Comparison of ENCODE assay signal across 9 cellular contexts in genomic region chr3:50320853-50321145, GRCh38. TPM values are rescaled to one million over a fixed set of nuclear protein-coding genes. Genes with fewer than 3 reads are reported as not detected.
DNase-seq lines count a peak whose midpoint lies in the region; ATAC-seq, FAIRE-seq and TF ChIP-seq lines count a peak whose summit lies in the region.
"Had no signal": no experiment of that assay in that cellular context is flagged by ENCODE, and none has a peak within 500 bp of the region (broad histone marks: within the 10 kb centered on the region; RNA-seq: fewer than 3 reads in every experiment).

No MANE protein-coding gene starts in this region.

- peak overlapping the region; percentile 62 for H2AFZ ChIP-seq in K562 (ENCODE audit: low read depth, low read length)

- POLR2A ChIA-PET in HEK293 (lab: Yijun Ruan, JAX) = interaction anchor here (0.9 to 3.2 kb wide), 4 partner anchors 10 to 70 kb away, joined by 3 to 17 read pairs (median 8); no protein-coding TSS in a partner anchor
- POLR2A ChIA-PET in K562 (lab: Yijun Ruan, JAX) = interaction anchor here (0.9 to 1.2 kb wide), 2 partner anchors 9 to 59 kb away, joined by 4 to 5 read pairs; no protein-coding TSS in a partner anchor

- H4K5ac ChIP-seq in mesendoderm (ENCODE audit: low read length) = no peak overlapping the region

- BruUV-seq in K562 (replicated peaks; lab: Mats Ljungman, UMichigan) = no TSS peak

- in situ Hi-C loops in K562 (cut with MboI) = no loop called here

- peak overlapping the region; percentile 41 for H3K18ac ChIP-seq in mesendoderm (ENCODE audit: low read length)

- H3K4me3 ChIP-seq in HEK293 (ENCODE audit: low read depth, low read length) = peak overlapping the region; percentile 62
- H3K4me3 ChIP-seq in K562 = peak overlapping the region; percentile 81
- peak overlapping the region; percentile 94 for H3K4me3 ChIP-seq in mesendoderm (ENCODE audit: low read length)

- ATAC-seq in K562 = no peak
- no peak for ATAC-seq in GM18909 (IDR thresholded peaks at IDR 0.05; ENCODE audit: poor library complexity, unreplicated experiment)

- H3K23ac ChIP-seq in mesendoderm (ENCODE audit: low read length) = peak overlapping the region; percentile 32

- H2BK15ac ChIP-seq in mesendoderm (replicated peaks; ENCODE audit: low read depth) = no peak overlapping the region

- WGBS in K562 (ENCODE audit: insufficient coverage, low coverage, missing lambda C conversion rate) = 0% methylated on average over 12 of the region's 22 CpGs
- no CpG with 5 or more reads among the region's 22 CpGs for WGBS in mesendoderm (ENCODE audit: extremely low coverage, insufficient coverage, low lambda C conversion rate)

- CTCF ChIA-PET in HEK293 (lab: Yijun Ruan, JAX) = interaction anchor here (1.0 kb wide), 1 partner anchor 15 kb away, joined by 3 read pairs; no protein-coding TSS in a partner anchor
- CTCF ChIA-PET in K562 (lab: Yijun Ruan, JAX; ENCODE audit: low intra/inter-chr PET ratio) = no interaction called here

- TF ChIP-seq CTCF in 22Rv1 (IDR thresholded peaks at IDR 0.05) (no peak), HEK293 (tag by site-specific recombination; IDR thresholded peaks at IDR 0.05) (no peak), K562 (IDR thresholded peaks at IDR 0.05 in 2 of 3, conservative IDR thresholded peaks at IDR 0.05 in 1 of 3; ENCODE audit: insufficient read depth in 2 of 3, low read depth in 1 of 3, low read length in 3 of 3) (no peak)

- no peaks in the 10 kb centered on the region for H3K9me1 ChIP-seq in K562 (ENCODE audit: control insufficient read depth, insufficient read depth, low read length)

- no peak for TF ChIP-seq EP300 in K562 (IDR thresholded peaks at IDR 0.05; ENCODE audit: low read length)

- peak overlapping the region; percentile 90 for H3K4me2 ChIP-seq in K562 (ENCODE audit: insufficient read depth, low read length)
- H3K4me2 ChIP-seq in mesendoderm (ENCODE audit: low read length) = peak overlapping the region; percentile 73

- intact Hi-C loops in K562 (cut with micrococcal nuclease) (no loop called here), posterior cingulate gyrus (cut with DNase I) (loop anchor here (2.0 to 10.0 kb wide), 3 partner anchors 20 to 94 kb away; partner anchors contain the start of gene LSMEM2)

- H3K4ac ChIP-seq in mesendoderm (ENCODE audit: low read depth, low read length) = peak overlapping the region; percentile 63

- H3K9me3 ChIP-seq in HEK293 (ENCODE audit: control insufficient read depth, insufficient read depth, low read depth, low read length) (no peaks in the 10 kb centered on the region), K562 (replicated peaks; ENCODE audit: control insufficient read depth, insufficient read depth, low read depth, low read length) (no peaks in the 10 kb centered on the region)

- TF ChIP-seq POLR2A in K562 (conservative IDR thresholded peaks at IDR 0.05) = no peak

- no peak for TF ChIP-seq RAD21 in K562 (CRISPR knock-in tag; conservative IDR thresholded peaks at IDR 0.05 in 1 of 2, IDR thresholded peaks at IDR 0.05 in 1 of 2)

- peaks cover 0 to 60% of the 10 kb centered on the region in 2 experiments; a peak in 1 of 3 replicates for H3K36me3 ChIP-seq in HEK293 (ENCODE audit: control insufficient read depth in 2 of 2, insufficient read depth in 1 of 2, low read length in 2 of 2)
- peaks cover 36% of the 10 kb centered on the region; the same call in 2 of the 3 replicates for H3K36me3 ChIP-seq in K562 (ENCODE audit: control insufficient read depth, insufficient read depth, low read length)
- H3K36me3 ChIP-seq in mesendoderm (ENCODE audit: control insufficient read depth, insufficient read depth, low read length) = peaks cover 13% of the 10 kb centered on the region

- DNase-seq in K562 (ENCODE audit: extremely low read depth in 1 of 4, low spot score in 3 of 4) = no peak
- no peak for DNase-seq in mesendoderm
- DNase-seq in UCSD-AML1 (lab: John Stamatoyannopoulos, UW; ENCODE audit: unreplicated experiment) = no peak
- DNase-seq in posterior cingulate gyrus = no peak
- DNase-seq in HuH-7.5 (ENCODE audit: low spot score) = no peak

- H3K27me3 ChIP-seq in K562 (ENCODE audit: control insufficient read depth in 2 of 2, insufficient read depth in 2 of 2, low read length in 2 of 2) (no peaks in the 10 kb centered on the region), mesendoderm (ENCODE audit: insufficient read depth, low read length, poor library complexity) (no peaks in the 10 kb centered on the region)

- H4K20me1 ChIP-seq in K562 (replicated peaks; ENCODE audit: control insufficient read depth, insufficient read depth, low read length) = no peaks in the 10 kb centered on the region

- FAIRE-seq in K562 (lab: Jason Lieb, UNC) = peak; percentile 11
- FAIRE-seq: islet of Langerhans had no signal

- H2BK120ac ChIP-seq in mesendoderm (ENCODE audit: low read depth, low read length) = no peak overlapping the region

- H3K4me1 ChIP-seq in HEK293 (ENCODE audit: control insufficient read depth, insufficient read depth, low read length) = peaks cover 7% of the 10 kb centered on the region; the same call in 1 of the 2 replicates
- H3K4me1 ChIP-seq in K562 (replicated peaks in 1 of 2; ENCODE audit: control insufficient read depth in 2 of 2, insufficient read depth in 2 of 2, low read length in 2 of 2) = peaks cover 36 to 80% of the 10 kb centered on the region in 2 experiments
- H3K4me1 ChIP-seq in mesendoderm (ENCODE audit: control insufficient read depth, low read depth, low read length) = peaks cover 14% of the 10 kb centered on the region

- H3K27ac ChIP-seq in 22Rv1 (peak overlapping the region; percentile 85), HEK293 (ENCODE audit: extremely low read depth, low read depth, low read length) (peak overlapping the region; percentile 95; the same call in 1 of the 2 replicates), K562 (ENCODE audit: extremely low read depth, low read depth, low read length) (peak overlapping the region; percentile 100), mesendoderm (ENCODE audit: low read depth, low read length) (peak overlapping the region; percentile 49)

- peaks cover 29% of the 10 kb centered on the region for H3K79me1 ChIP-seq in mesendoderm (ENCODE audit: low read length)

- H3K56ac ChIP-seq in mesendoderm (ENCODE audit: low read length) = peak overlapping the region; percentile 96

- H2AK5ac ChIP-seq in mesendoderm (ENCODE audit: low read length) = peak overlapping the region; percentile 28

- H3K9ac ChIP-seq in K562 (ENCODE audit: insufficient read depth in 1 of 2, low read depth in 2 of 2, low read length in 2 of 2) = peak overlapping the region; percentile 98
- peak overlapping the region; percentile 94 for H3K9ac ChIP-seq in mesendoderm (ENCODE audit: low read length)

- peak overlapping the region; percentile 18 for H2BK5ac ChIP-seq in mesendoderm (ENCODE audit: low read length)

- no peak overlapping the region for H4K8ac ChIP-seq in mesendoderm (ENCODE audit: low read depth, low read length)

- H3K79me2 ChIP-seq in K562 (ENCODE audit: control insufficient read depth, insufficient read depth, low read length) (peaks cover 22% of the 10 kb centered on the region), mesendoderm (ENCODE audit: control insufficient read depth, insufficient read depth, low read length) (peaks cover 27% of the 10 kb centered on the region)

RNA-seq across cellular contexts. Expression of gene HYAL2, which starts 1.7 kb away (rescaled TPM):
- 8.0 and 38.1 TPM in 2 replicates for total RNA-seq in K562 (2011; cell fraction: chromatin; rRNA removed; ENCODE audit: low replicate concordance)
- 51.5 and 52.6 TPM in 2 replicates for total RNA-seq in K562 (2011; cell fraction: nucleolus; rRNA removed)
- total RNA-seq in K562 (2011; cell fraction: nucleoplasm; rRNA removed) = 19.1 and 27.8 TPM in 2 replicates
- total RNA-seq in K562 (2014; rRNA removed) (18.4 and 22.7 TPM in 2 replicates), K562 (2014; rRNA removed; fragmentation: Illumina TruSeq; extraction: Trizol) (3.1 and 4.0 TPM in 2 replicates), K562 (2015; rRNA removed; fragmentation: Illumina TruSeq; extraction: Trizol) (11.2 and 11.4 TPM in 2 replicates), K562 (2021) (12.4 and 13.3 TPM in 2 replicates)
- polyA plus RNA-seq in K562 (2011; rRNA removed) (13.4 and 18.8 TPM in 2 replicates), K562 (2014; fragmentation: Illumina TruSeq; extraction: Trizol) (10.2 and 13.1 TPM in 2 replicates), K562 (2014; fragmentation: Nextera tagmentation; extraction: Ambion mirVana) (under 1 TPM in 1 of 2 experiments, not detected in 1; 0.36 TPM), K562 (2014; rRNA removed) (11.4 and 19.4 TPM in 2 replicates)
- polyA plus RNA-seq in K562 (2011; cell fraction: cytosol; rRNA removed) = 24.8 and 51.5 TPM in 2 replicates
- 18.0 and 26.1 TPM in 2 replicates for polyA plus RNA-seq in K562 (2011; cell fraction: nucleus; rRNA removed)
- polyA plus RNA-seq in K562 (2012) = 10.3 and 10.6 TPM in 2 replicates
- 9.3 and 12.8 TPM in 2 replicates for polyA minus RNA-seq in K562 (2011; rRNA and poly(A)+ RNA removed)
- 13.1 and 14.7 TPM in 2 replicates for polyA minus RNA-seq in K562 (2011; cell fraction: cytosol; rRNA and poly(A)+ RNA removed)
- 14.7 and 16.8 TPM in 2 replicates for polyA minus RNA-seq in K562 (2011; cell fraction: nucleus; rRNA and poly(A)+ RNA removed)
- 40.1 TPM for polyA plus RNA-seq in mesendoderm (2013, experiment 1 of 2)
- polyA plus RNA-seq in mesendoderm (2013, experiment 2 of 2) = 38.2 TPM

RNA-seq across cellular contexts. Expression of gene TUSC2, which starts 7.2 kb away (rescaled TPM):
- total RNA-seq in K562 (2011; cell fraction: chromatin; rRNA removed; ENCODE audit: low replicate concordance) = 4.5 and 14.6 TPM in 2 replicates
- total RNA-seq in K562 (2011; cell fraction: nucleolus; rRNA removed) = 13.3 and 14.6 TPM in 2 replicates
- total RNA-seq in K562 (2011; cell fraction: nucleoplasm; rRNA removed) = 12.8 and 17.5 TPM in 2 replicates
- total RNA-seq in K562 (2014; rRNA removed) (39.9 TPM in 2 replicates), K562 (2014; rRNA removed; fragmentation: Illumina TruSeq; extraction: Trizol) (14.5 and 16.1 TPM in 2 replicates), K562 (2015; rRNA removed; fragmentation: Illumina TruSeq; extraction: Trizol) (17.2 and 18.5 TPM in 2 replicates), K562 (2021) (24.6 and 25.8 TPM in 2 replicates)
- polyA plus RNA-seq in K562 (2011; rRNA removed) (28.0 and 28.4 TPM in 2 replicates), K562 (2014; fragmentation: Illumina TruSeq; extraction: Trizol) (24.2 and 26.1 TPM in 2 replicates), K562 (2014; fragmentation: Nextera tagmentation; extraction: Ambion mirVana) (1 to 10 TPM; 2.8 to 4.4 TPM), K562 (2014; rRNA removed) (60.5 and 67.5 TPM in 2 replicates)
- 37.6 and 58.4 TPM in 2 replicates for polyA plus RNA-seq in K562 (2011; cell fraction: cytosol; rRNA removed)
- polyA plus RNA-seq in K562 (2011; cell fraction: nucleus; rRNA removed) = 21.9 and 23.6 TPM in 2 replicates
- 19.2 and 26.6 TPM in 2 replicates for polyA plus RNA-seq in K562 (2012)
- polyA minus RNA-seq in K562 (2011; rRNA and poly(A)+ RNA removed) = 7.5 and 10.5 TPM in 2 replicates
- 5.4 and 8.1 TPM in 2 replicates for polyA minus RNA-seq in K562 (2011; cell fraction: cytosol; rRNA and poly(A)+ RNA removed)
- 4.4 and 6.6 TPM in 2 replicates for polyA minus RNA-seq in K562 (2011; cell fraction: nucleus; rRNA and poly(A)+ RNA removed)
- 24.5 TPM for polyA plus RNA-seq in mesendoderm (2013, experiment 1 of 2)
- polyA plus RNA-seq in mesendoderm (2013, experiment 2 of 2) = 23.4 TPM

RNA-seq across cellular contexts. Expression of gene HYAL1, which starts 17.4 kb away (rescaled TPM):
- total RNA-seq in K562 (2011; cell fraction: chromatin; rRNA removed; ENCODE audit: low replicate concordance) = 6.0 and 12.8 TPM in 2 replicates
- total RNA-seq in K562 (2011; cell fraction: nucleolus; rRNA removed) = 15.3 and 15.9 TPM in 2 replicates
- 11.7 and 12.2 TPM in 2 replicates for total RNA-seq in K562 (2011; cell fraction: nucleoplasm; rRNA removed)
- total RNA-seq in K562 (2014; rRNA removed) = 5.4 and 8.0 TPM in 2 replicates
- total RNA-seq in K562 (2014; rRNA removed; fragmentation: Illumina TruSeq; extraction: Trizol) = 2.9 and 3.3 TPM in 2 replicates
- total RNA-seq in K562 (2015; rRNA removed; fragmentation: Illumina TruSeq; extraction: Trizol) = 4.7 and 5.3 TPM in 2 replicates
- total RNA-seq in K562 (2021) = 8.3 and 8.4 TPM in 2 replicates
- 3.1 and 5.7 TPM in 2 replicates for polyA plus RNA-seq in K562 (2011; rRNA removed)
- polyA plus RNA-seq in K562 (2011; cell fraction: cytosol; rRNA removed) = 4.7 and 6.0 TPM in 2 replicates
- 7.4 and 8.4 TPM in 2 replicates for polyA plus RNA-seq in K562 (2011; cell fraction: nucleus; rRNA removed)
- polyA plus RNA-seq in K562 (2012) = 4.4 and 7.4 TPM in 2 replicates
- polyA plus RNA-seq in K562 (2014; fragmentation: Illumina TruSeq; extraction: Trizol) = 7.5 and 7.7 TPM in 2 replicates
- 1 to 10 TPM; 1.4 to 1.6 TPM for polyA plus RNA-seq in K562 (2014; fragmentation: Nextera tagmentation; extraction: Ambion mirVana)
- 7.9 and 8.5 TPM in 2 replicates for polyA plus RNA-seq in K562 (2014; rRNA removed)
- 3.6 and 4.0 TPM in 2 replicates for polyA minus RNA-seq in K562 (2011; rRNA and poly(A)+ RNA removed)
- 1.7 and 5.0 TPM in 2 replicates for polyA minus RNA-seq in K562 (2011; cell fraction: cytosol; rRNA and poly(A)+ RNA removed)
- 3.1 and 9.3 TPM in 2 replicates for polyA minus RNA-seq in K562 (2011; cell fraction: nucleus; rRNA and poly(A)+ RNA removed)
- polyA plus RNA-seq in mesendoderm (2013, experiment 1 of 2) = 1.1 TPM
- 1.3 TPM for polyA plus RNA-seq in mesendoderm (2013, experiment 2 of 2)

RNA-seq across cellular contexts. Expression of gene RASSF1, which starts 19.8 kb away (rescaled TPM):
- total RNA-seq in K562 (2011; cell fraction: chromatin; rRNA removed; ENCODE audit: low replicate concordance) = 39.9 and 84.0 TPM in 2 replicates
- total RNA-seq in K562 (2011; cell fraction: nucleolus; rRNA removed) = 79.0 and 79.5 TPM in 2 replicates
- total RNA-seq in K562 (2011; cell fraction: nucleoplasm; rRNA removed) = 56.5 and 60.1 TPM in 2 replicates
- total RNA-seq in K562 (2014; rRNA removed) = 38.6 and 51.1 TPM in 2 replicates
- 14.5 and 15.3 TPM in 2 replicates for total RNA-seq in K562 (2014; rRNA removed; fragmentation: Illumina TruSeq; extraction: Trizol)
- 22.1 and 24.6 TPM in 2 replicates for total RNA-seq in K562 (2015; rRNA removed; fragmentation: Illumina TruSeq; extraction: Trizol)
- total RNA-seq in K562 (2021) = 32.5 and 32.9 TPM in 2 replicates
- polyA plus RNA-seq in K562 (2011; rRNA removed) = 57.1 and 75.8 TPM in 2 replicates
- polyA plus RNA-seq in K562 (2011; cell fraction: cytosol; rRNA removed) = 67.7 and 69.8 TPM in 2 replicates
- 96.6 and 97.5 TPM in 2 replicates for polyA plus RNA-seq in K562 (2011; cell fraction: nucleus; rRNA removed)
- polyA plus RNA-seq in K562 (2012) = 31.0 and 45.4 TPM in 2 replicates
- 22.8 and 27.7 TPM in 2 replicates for polyA plus RNA-seq in K562 (2014; fragmentation: Illumina TruSeq; extraction: Trizol)
- 1 to 10 TPM; 3.6 to 7.0 TPM for polyA plus RNA-seq in K562 (2014; fragmentation: Nextera tagmentation; extraction: Ambion mirVana)
- polyA plus RNA-seq in K562 (2014; rRNA removed) = 50.8 and 56.8 TPM in 2 replicates
- 15.3 and 20.9 TPM in 2 replicates for polyA minus RNA-seq in K562 (2011; rRNA and poly(A)+ RNA removed)
- polyA minus RNA-seq in K562 (2011; cell fraction: cytosol; rRNA and poly(A)+ RNA removed) = 18.1 and 21.2 TPM in 2 replicates
- polyA minus RNA-seq in K562 (2011; cell fraction: nucleus; rRNA and poly(A)+ RNA removed) = 22.6 and 30.2 TPM in 2 replicates
- 6.8 TPM for polyA plus RNA-seq in mesendoderm (2013, experiment 1 of 2)
- 7.2 TPM for polyA plus RNA-seq in mesendoderm (2013, experiment 2 of 2)

RNA-seq across cellular contexts. Expression of gene HYAL3, which starts 21.6 kb away (rescaled TPM):
- total RNA-seq in K562 (2011; cell fraction: chromatin; rRNA removed; ENCODE audit: low replicate concordance) = 5.1 and 18.1 TPM in 2 replicates
- 10.5 and 12.3 TPM in 2 replicates for total RNA-seq in K562 (2011; cell fraction: nucleolus; rRNA removed)
- total RNA-seq in K562 (2011; cell fraction: nucleoplasm; rRNA removed) = 6.0 and 7.5 TPM in 2 replicates
- total RNA-seq in K562 (2014; rRNA removed) (6.8 and 12.8 TPM in 2 replicates), K562 (2014; rRNA removed; fragmentation: Illumina TruSeq; extraction: Trizol) (2.1 and 2.4 TPM in 2 replicates), K562 (2015; rRNA removed; fragmentation: Illumina TruSeq; extraction: Trizol) (8.3 and 9.1 TPM in 2 replicates), K562 (2021) (7.0 and 9.8 TPM in 2 replicates)
- polyA plus RNA-seq in K562 (2011; rRNA removed) (5.4 and 6.8 TPM in 2 replicates), K562 (2014; fragmentation: Illumina TruSeq; extraction: Trizol) (9.1 and 9.8 TPM in 2 replicates), K562 (2014; fragmentation: Nextera tagmentation; extraction: Ambion mirVana) (1 to 10 TPM in 1 of 2 experiments, under 1 TPM in 1; 0.38 to 1.0 TPM), K562 (2014; rRNA removed) (9.0 and 16.5 TPM in 2 replicates)
- 10.7 and 28.9 TPM in 2 replicates for polyA plus RNA-seq in K562 (2011; cell fraction: cytosol; rRNA removed)
- 11.9 and 20.3 TPM in 2 replicates for polyA plus RNA-seq in K562 (2011; cell fraction: nucleus; rRNA removed)
- 8.0 and 13.8 TPM in 2 replicates for polyA plus RNA-seq in K562 (2012)
- polyA minus RNA-seq in K562 (2011; rRNA and poly(A)+ RNA removed) = 1.7 and 2.9 TPM in 2 replicates
- 3.8 and 4.4 TPM in 2 replicates for polyA minus RNA-seq in K562 (2011; cell fraction: cytosol; rRNA and poly(A)+ RNA removed)
- 5.4 and 6.2 TPM in 2 replicates for polyA minus RNA-seq in K562 (2011; cell fraction: nucleus; rRNA and poly(A)+ RNA removed)
- polyA plus RNA-seq in mesendoderm (2013, experiment 1 of 2) = 3.6 TPM
- polyA plus RNA-seq in mesendoderm (2013, experiment 2 of 2) = 3.0 TPM

Comparison
In these comparisons a context has a peak if more than half of its experiments do, and no peak if none do; other contexts are left out.
1. H3K27ac ChIP-seq: peak in every context shown above with its lines; median percentile 100 in K562; 95 in HEK293; 85 in 22Rv1; 49 in mesendoderm.